In genomic region chr6:133894795-133895401, GRCh38 we compare ENCODE assay signal across 19 cellular contexts. TPM values are rescaled to one million over a fixed set of nuclear protein-coding genes. Genes with fewer than 3 reads are reported as not detected.
A peak's percentile ranks its signal among the peaks of the same experiment; 100 is the strongest.
DNase-seq lines count a peak whose midpoint lies in the region; ATAC-seq and TF ChIP-seq lines count a peak whose summit lies in the region.
"Had no signal": no experiment of that assay in that cellular context is flagged by ENCODE, and none has a peak within 500 bp of the region (broad histone marks: within the 10 kb centered on the region; RNA-seq: fewer than 3 reads in every experiment).

No MANE protein-coding gene starts in this region.

- TF ChIP-seq POLR2A in esophagus muscularis mucosa (IDR thresholded peaks at IDR 0.05; ENCODE audit: low read depth) = no peak
- TF ChIP-seq POLR2A in spleen (IDR thresholded peaks at IDR 0.05) = no peak

- CTCF ChIA-PET in T-cell (lab: Charles Lee) = interaction anchor here in 1 of 2 donors (0.7 kb wide), 1 partner anchor 9 kb away, joined by 3 read pairs; no protein-coding TSS in a partner anchor

- H3K9me3 ChIP-seq in esophagus muscularis mucosa (no peaks in the 10 kb centered on the region), spleen (no peaks in the 10 kb centered on the region), WERI-Rb-1 (ENCODE audit: severe bottlenecking) (no peaks in the 10 kb centered on the region)

- H3K4me3 ChIP-seq in esophagus muscularis mucosa = peak overlapping the region; percentile 48 to 89 (median 66)
- peak overlapping the region in 2 of 8 donors; percentile 49 to 69 for H3K4me3 ChIP-seq in spleen
- H3K4me3 ChIP-seq in WERI-Rb-1 (ENCODE audit: low read depth, low read length) = no peak overlapping the region
- H3K4me3 ChIP-seq: SK-N-MC had no signal

- peaks cover 29 to 58% (median 52%) of the 10 kb centered on the region in 4 donors for H3K4me1 ChIP-seq in esophagus muscularis mucosa
- H3K4me1 ChIP-seq in spleen = peaks cover 9 to 50% (median 26%) of the 10 kb centered on the region in 6 donors

- peaks cover 29 to 43% (median 32%) of the 10 kb centered on the region in 3 donors for H3K4me1 Mint-ChIP-seq in T-cell

- no peak for TF ChIP-seq EP300 in esophagus muscularis mucosa (IDR thresholded peaks at IDR 0.05)

- intact Hi-C loops in esophagus muscularis mucosa (cut with DNase I) (no loop called here), spleen (cut with DNase I; ENCODE audit: low total_unique reads) (no loop called here)

- H3K27me3 ChIP-seq in esophagus muscularis mucosa = peaks cover 0 to 71% (median 6%) of the 10 kb centered on the region in 4 donors
- H3K27me3 ChIP-seq in spleen (replicated peaks in 1 of 7) = peaks cover 4 to 98% (median 66%) of the 10 kb centered on the region in 7 donors
- H3K27me3 ChIP-seq in WERI-Rb-1 (ENCODE audit: insufficient read depth, low read depth, severe bottlenecking) = peaks cover 95% of the 10 kb centered on the region

- no peaks in the 10 kb centered on the region for H3K36me3 Mint-ChIP-seq in T-cell
- H3K36me3 Mint-ChIP-seq: IgD-negative memory B cell had no signal

- ATAC-seq in T-cell (replicated peaks in 1 of 4) (no peak), GM21381 (IDR thresholded peaks at IDR 0.05; ENCODE audit: unreplicated experiment) (no peak)
- ATAC-seq: stimulated activated effector memory CD8-positive, alpha-beta T cell treated with anti-CD3 and anti-CD28 coated beads, Interleukin-12 subunit alpha, Interleukin-12 subunit beta, amount 100 ng/mL, for 72 hours had no signal

- DNase-seq in LHCN-M2 (ENCODE audit: low read depth) (peak; percentile 28), esophagus muscularis mucosa (ENCODE audit: extremely low spot score) (no peak), kidney glomerular epithelial cell (lab: John Stamatoyannopoulos, UW) (peak; percentile 29), spleen (no peak), ACHN (no peak), T-cell (no peak), WERI-Rb-1 (no peak)
- DNase-seq: activated naive CD4-positive, alpha-beta T cell treated with anti-CD3 and anti-CD28 coated beads, Interleukin-2, amount 50 U/mL, for 16 hours; C1 segment of cervical spinal cord; foreskin melanocyte; GDM1; NCI-H1694; stimulated activated CD4-positive, alpha-beta T cell treated with anti-CD3 and anti-CD28 coated beads, Interleukin-2, amount 100 ng/mL, for 48 hours had no signal

- H3K27ac ChIP-seq in esophagus muscularis mucosa (replicated peaks in 1 of 4) (peak overlapping the region; percentile 87 to 96 (median 89)), spleen (peak overlapping the region in 6 of 8 donors; percentile 60 to 82 (median 66)), WERI-Rb-1 (no peak overlapping the region)
- H3K27ac ChIP-seq: SK-N-MC had no signal

- H3K27me3 Mint-ChIP-seq in T-cell = peaks cover 80% of the 10 kb centered on the region in 2 donors

- WGBS in esophagus muscularis mucosa = 20% methylated on average over 5 of the region's 5 CpGs
- WGBS in spleen, 5 donors = 22 to 29% (median 24%) methylated on average over 5 of the region's 5 CpGs

- no peak for TF ChIP-seq CTCF in esophagus muscularis mucosa (IDR thresholded peaks at IDR 0.05)
- TF ChIP-seq CTCF in spleen (IDR thresholded peaks at IDR 0.05 in 8 of 11, conservative IDR thresholded peaks at IDR 0.05 in 3 of 11) = no peak
- no peak for TF ChIP-seq CTCF in WERI-Rb-1 (IDR thresholded peaks at IDR 0.05; ENCODE audit: low read depth, low read length)

- no peaks in the 10 kb centered on the region for H3K9me3 Mint-ChIP-seq in T-cell
- H3K9me3 Mint-ChIP-seq: stimulated activated effector memory CD8-positive, alpha-beta T cell treated with anti-CD3 and anti-CD28 coated beads, Interleukin-12 subunit alpha, Interleukin-12 subunit beta, amount 100 ng/mL, for 72 hours had no signal

- H3K27ac Mint-ChIP-seq in T-cell = no peak overlapping the region
- H3K27ac Mint-ChIP-seq: stimulated activated effector memory CD8-positive, alpha-beta T cell treated with anti-CD3 and anti-CD28 coated beads, Interleukin-12 subunit alpha, Interleukin-12 subunit beta, amount 100 ng/mL, for 72 hours had no signal

- no peak overlapping the region for H3K4me3 Mint-ChIP-seq in T-cell
- H3K4me3 Mint-ChIP-seq: stimulated activated effector memory CD8-positive, alpha-beta T cell treated with anti-CD3 and anti-CD28 coated beads, Interleukin-12 subunit alpha, Interleukin-12 subunit beta, amount 100 ng/mL, for 72 hours had no signal

- no peaks in the 10 kb centered on the region for H3K36me3 ChIP-seq in esophagus muscularis mucosa
- no peaks in the 10 kb centered on the region for H3K36me3 ChIP-seq in spleen
- no peaks in the 10 kb centered on the region for H3K36me3 ChIP-seq in WERI-Rb-1

- POLR2A ChIA-PET in T-cell (lab: Charles Lee) = no interaction called here

- in situ Hi-C loops in ACHN (cut with HindIII; ENCODE audit: low pct_ligation_motif_present, low pct_unique_long_range_greater_than_20kb, low sequenced_read_pairs) = no loop called here

RNA-seq across cellular contexts. Expression of gene TCF21, which starts 6.0 kb away (rescaled TPM):
- total RNA-seq in LHCN-M2 (2014; rRNA removed) (not detected in 2 replicates), esophagus muscularis mucosa (10 to 100 TPM; 22.2 to 44.5 (median 30.8) TPM), spleen (100 to 1,000 TPM in 1 of 7 donors, 10 to 100 TPM in 6; 25.2 to 109 (median 34.5) TPM), T-cell (under 1 TPM in 2 of 5 donors, not detected in 3; 0.07 to 0.12 TPM)
- not detected for polyA plus RNA-seq in LHCN-M2 (2012)
- 1 to 10 TPM; 3.6 to 6.5 (median 4.0) TPM for polyA plus RNA-seq in spleen
- total RNA-seq: cerebellum, osteocyte had no signal
- polyA plus RNA-seq: IgD-negative memory B cell had no signal

RNA-seq across cellular contexts. Expression of gene TBPL1, which starts 58.1 kb away (rescaled TPM):
- total RNA-seq in LHCN-M2 (2014; rRNA removed) (28.2 and 39.8 TPM in 2 replicates), esophagus muscularis mucosa (10 to 100 TPM in 3 of 4 donors, 1 to 10 TPM in 1; 8.8 to 23.4 (median 17.8) TPM), spleen (10 to 100 TPM; 17.0 to 31.0 (median 25.9) TPM), T-cell (10 to 100 TPM; 27.7 to 30.5 (median 28.9) TPM)
- 17.3 TPM for polyA plus RNA-seq in LHCN-M2 (2012)
- 10 to 100 TPM; 29.9 to 33.3 (median 30.3) TPM for polyA plus RNA-seq in spleen

Comparison
In these comparisons a context has a peak if more than half of its experiments do, and no peak if none do; other contexts are left out.
1. DNase-seq: peak in LHCN-M2 (single experiment) and kidney glomerular epithelial cell (single experiment); none in esophagus muscularis mucosa (single experiment), spleen (single experiment), ACHN (single experiment), T-cell (0 of 34) and WERI-Rb-1 (single experiment).
2. RNA of gene TCF21, which starts 6.0 kb away (total RNA-seq): 22.2 to 44.5 TPM in esophagus muscularis mucosa and 25.2 to 109 TPM in spleen; 0.07 to 0.12 TPM in T-cell and not detected in LHCN-M2; every median in the first group is over 10 times any median in the second.